ENCODE assay signal across 1 cellular context in genomic region chr11:102830328-102830727, GRCh38.
TF ChIP-seq lines count a peak whose summit lies in the region.

No MANE protein-coding gene starts in this region.

TF ChIP-seq in SK-N-SH treated with all-trans-retinoic acid at 6 μM for 48 hours, 23 proteins besides CTCF, POLR2A, EP300 and RAD21:
- TF ChIP-seq ZFP3 (CRISPR knock-in tag; IDR thresholded peaks at IDR 0.05) (no peak), TOX (CRISPR knock-in tag; IDR thresholded peaks at IDR 0.05; ENCODE audit: borderline replicate concordance) (no peak), RARB (CRISPR knock-in tag; IDR thresholded peaks at IDR 0.05) (no peak), BACH2 (CRISPR knock-in tag; IDR thresholded peaks at IDR 0.05; ENCODE audit: borderline replicate concordance) (no peak), ZNF8 (CRISPR knock-in tag; IDR thresholded peaks at IDR 0.05) (no peak), CSRNP3 (CRISPR knock-in tag; IDR thresholded peaks at IDR 0.05) (no peak), PPARA (CRISPR knock-in tag; IDR thresholded peaks at IDR 0.05; ENCODE audit: borderline replicate concordance) (no peak)
